Comparison of ENCODE assay signal across 19 cellular contexts in the genomic region with DNA sequence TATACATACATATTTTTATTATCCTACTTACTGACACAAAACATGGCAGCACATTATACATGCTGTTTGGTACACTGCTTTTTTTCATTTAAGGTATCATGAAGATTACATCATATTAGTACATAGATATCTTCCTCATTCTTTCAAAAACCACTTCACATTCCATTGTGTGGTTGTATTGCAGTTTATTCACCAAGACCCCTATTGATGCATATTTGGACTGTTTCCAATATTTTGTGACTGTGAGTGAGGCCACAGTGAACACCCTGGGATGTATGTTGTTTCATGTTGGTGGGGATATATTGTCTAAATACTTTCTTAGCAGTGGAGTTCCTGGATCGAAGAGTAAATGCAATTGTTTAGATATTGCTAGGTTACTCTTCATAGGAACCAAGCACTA.
"Had no signal": no experiment of that assay in that cellular context is flagged by ENCODE, and none has a peak within 500 bp of the region (broad histone marks: within the 10 kb centered on the region; RNA-seq: fewer than 3 reads in every experiment).

No MANE protein-coding gene starts in this region.

- DNase-seq: activated CD4-positive, alpha-beta T cell treated with anti-CD3 and anti-CD28 coated beads, Interleukin-2, amount 50 U/mL, for 4 hours; activated effector memory CD4-positive, alpha-beta T cell treated with Interleukin-2 at 50 U/mL for 16 hours; activated T-cell treated with anti-CD3 and anti-CD28 coated beads, Interleukin-2, amount 50 U/mL, for 1 hour; amniotic stem cell; foreskin melanocyte; heart right ventricle; islet precursor cell; left ventricle myocardium superior; mesendoderm; occipital lobe; right lobe of liver; spleen; stimulated activated CD4-positive, alpha-beta T cell treated with anti-CD3 and anti-CD28 coated beads, Interleukin-1b, Interleukin-23, amount 100 ng/mL, for 48 hours; stimulated activated naive B cell treated with anti-CD40 and anti-IgM and Interleukin-4, amounts not matched to agents 10 μg/mL and 1 μg/mL and 100 μg/mL, for 72 hours; substantia nigra; transverse colon had no signal

- ATAC-seq: activated CD4-positive, CD25-positive, alpha-beta regulatory T cell treated with anti-CD3 and anti-CD28 coated beads, Interleukin-2, amount 50 U/mL, for 24 hours; activated naive CD4-positive, alpha-beta T cell treated with anti-CD3 and anti-CD28 coated beads, Interleukin-2, amount 50 U/mL, for 72 hours; heart right ventricle; left ventricle myocardium superior; right lobe of liver; stimulated activated naive B cell treated with anti-CD40 and anti-IgM and Interleukin-4, amounts not matched to agents 10 μg/mL and 1 μg/mL and 100 μg/mL, for 72 hours had no signal

- H3K36me3 ChIP-seq: heart right ventricle, prostate gland, right lobe of liver, spleen, transverse colon had no signal

- H3K27ac ChIP-seq: heart right ventricle, prostate gland, right lobe of liver, spleen, transverse colon had no signal

- H3K9me3 ChIP-seq: prostate gland, right lobe of liver, transverse colon had no signal

- H3K4me1 ChIP-seq: heart right ventricle, prostate gland, right lobe of liver, spleen, transverse colon had no signal

- H3K27me3 ChIP-seq: heart right ventricle, right lobe of liver, spleen, transverse colon had no signal

- H3K4me3 ChIP-seq: heart right ventricle, prostate gland, right lobe of liver, spleen, transverse colon had no signal
